Comparison of ENCODE assay signal across 13 cellular contexts in genomic region chr11:70323811-70324210, GRCh38. TPM values are rescaled to one million over a fixed set of nuclear protein-coding genes. Genes with fewer than 3 reads are reported as not detected.
DNase-seq lines count a peak whose midpoint lies in the region; ATAC-seq, FAIRE-seq and TF ChIP-seq lines count a peak whose summit lies in the region.
"Had no signal": no experiment of that assay in that cellular context is flagged by ENCODE, and none has a peak within 500 bp of the region (broad histone marks: within the 10 kb centered on the region; RNA-seq: fewer than 3 reads in every experiment).

No MANE protein-coding gene starts in this region.

- peak overlapping the region; percentile 45 for H3K27ac Mint-ChIP-seq in activated T-cell treated with anti-CD3 and anti-CD28 coated beads, Interleukin-2, amount 50 U/mL, for 24 hours
- peak overlapping the region; percentile 98 for H3K27ac Mint-ChIP-seq in astrocyte (ENCODE audit: unreplicated experiment)
- H3K27ac Mint-ChIP-seq in stimulated activated memory B cell treated with anti-CD40 and anti-IgM and Interleukin-4, amounts not matched to agents 10 μg/mL and 1 μg/mL and 100 μg/mL, for 72 hours: peak overlapping the region; percentile 75
- H3K27ac Mint-ChIP-seq: activated naive CD8-positive, alpha-beta T cell treated with anti-CD3 and anti-CD28 coated beads, Interleukin-2, amount 10 ng/mL, durations not matched to agents 7 days and 5 days had no signal

- intact Hi-C loops in kidney (cut with DNase I): no loop called here

- H2AFZ ChIP-seq in astrocyte (ENCODE audit: low read depth, low read length): no peak overlapping the region

- H4K20me1 ChIP-seq in astrocyte (ENCODE audit: insufficient read depth, low read length): peaks cover 18% of the 10 kb centered on the region

- H3K4me3 Mint-ChIP-seq in activated T-cell treated with anti-CD3 and anti-CD28 coated beads, Interleukin-2, amount 50 U/mL, for 24 hours: no peak overlapping the region
- H3K4me3 Mint-ChIP-seq in astrocyte (ENCODE audit: unreplicated experiment): peak overlapping the region; percentile 60
- H3K4me3 Mint-ChIP-seq in stimulated activated memory B cell treated with anti-CD40 and anti-IgM and Interleukin-4, amounts not matched to agents 10 μg/mL and 1 μg/mL and 100 μg/mL, for 72 hours: peak overlapping the region; percentile 14
- H3K4me3 Mint-ChIP-seq: activated naive CD8-positive, alpha-beta T cell treated with anti-CD3 and anti-CD28 coated beads, Interleukin-2, amount 10 ng/mL, durations not matched to agents 7 days and 5 days had no signal

- H3K9me3 ChIP-seq in astrocyte (ENCODE audit: insufficient read depth, low read depth, low read length) (no peaks in the 10 kb centered on the region), kidney (ENCODE audit: control insufficient read depth in 1 of 2, low read length in 2 of 2) (no peaks in the 10 kb centered on the region)

- DNase-seq in activated T-cell treated with anti-CD3 and anti-CD28 coated beads, Interleukin-2, amount 50 U/mL, for 24 hours: no peak
- no peak for DNase-seq in activated T-cell treated with anti-CD3 and anti-CD28 coated beads for 4 hours
- DNase-seq in astrocyte (ENCODE audit: low read depth): peak; percentile 26
- no peak for DNase-seq in kidney
- DNase-seq in iPS-NIHi7 (ENCODE audit: extremely low spot score): no peak
- no peak for DNase-seq in NCI-H187 treated with DMSO at 0.1 percent for 48 hours (lab: John Stamatoyannopoulos, UW)
- DNase-seq: activated naive CD8-positive, alpha-beta T cell treated with anti-CD3 and anti-CD28 coated beads, Interleukin-2, amount 10 ng/mL, durations not matched to agents 7 days and 5 days; NCI-H2029 treated with DMSO at 0.1 percent for 48 hours; stimulated activated CD4-positive, alpha-beta T cell treated with anti-CD3 and anti-CD28 coated beads, Interleukin-1b, Interleukin-23, amount 100 ng/mL, for 48 hours had no signal

- ATAC-seq in stimulated activated memory B cell treated with anti-CD40 and anti-IgM and Interleukin-4, amounts not matched to agents 10 μg/mL and 1 μg/mL and 100 μg/mL, for 72 hours: peak; percentile 45
- ATAC-seq in HG03108 (IDR thresholded peaks at IDR 0.05; ENCODE audit: unreplicated experiment): no peak

- no peak overlapping the region for H3K4me3 ChIP-seq in astrocyte (ENCODE audit: insufficient read depth, low read depth, low read length)
- H3K4me3 ChIP-seq in kidney (ENCODE audit: low read length in 2 of 2): no peak overlapping the region

- TF ChIP-seq CTCF in astrocyte (IDR thresholded peaks at IDR 0.05; ENCODE audit: insufficient read depth, low read depth, low read length) (no peak), kidney (IDR thresholded peaks at IDR 0.05; ENCODE audit: borderline replicate concordance, extremely low read depth, insufficient read depth) (no peak)

- H3K9ac ChIP-seq in astrocyte (ENCODE audit: low read length) (peak overlapping the region; percentile 2), kidney (ENCODE audit: low read length in 2 of 2) (no peak overlapping the region)

- FAIRE-seq in astrocyte (lab: Jason Lieb, UNC): no peak
- FAIRE-seq in kidney (lab: Jason Lieb, UNC): no peak
- FAIRE-seq: frontal cortex had no signal

- peaks cover 58% of the 10 kb centered on the region for H3K36me3 Mint-ChIP-seq in activated T-cell treated with anti-CD3 and anti-CD28 coated beads, Interleukin-2, amount 50 U/mL, for 24 hours (ENCODE audit: low read depth)
- H3K36me3 Mint-ChIP-seq in astrocyte (ENCODE audit: low read depth, unreplicated experiment): peaks cover 7% of the 10 kb centered on the region
- peaks cover 36% of the 10 kb centered on the region for H3K36me3 Mint-ChIP-seq in stimulated activated memory B cell treated with anti-CD40 and anti-IgM and Interleukin-4, amounts not matched to agents 10 μg/mL and 1 μg/mL and 100 μg/mL, for 72 hours

- H3K4me1 ChIP-seq in astrocyte (ENCODE audit: insufficient read depth, low read length): peaks cover 15% of the 10 kb centered on the region
- peaks cover 6 to 15% of the 10 kb centered on the region in 2 donors for H3K4me1 ChIP-seq in kidney (ENCODE audit: control insufficient read depth in 1 of 2, insufficient read depth in 1 of 2, low read depth in 1 of 2, low read length in 2 of 2)

- H3K4me2 ChIP-seq in astrocyte (ENCODE audit: low read length): peak overlapping the region; percentile 29

- H3K4me1 Mint-ChIP-seq in activated T-cell treated with anti-CD3 and anti-CD28 coated beads, Interleukin-2, amount 50 U/mL, for 24 hours (ENCODE audit: low read depth): peaks cover 9% of the 10 kb centered on the region
- peaks cover 44% of the 10 kb centered on the region for H3K4me1 Mint-ChIP-seq in astrocyte (ENCODE audit: low read depth, unreplicated experiment)
- peaks cover 16% of the 10 kb centered on the region for H3K4me1 Mint-ChIP-seq in stimulated activated memory B cell treated with anti-CD40 and anti-IgM and Interleukin-4, amounts not matched to agents 10 μg/mL and 1 μg/mL and 100 μg/mL, for 72 hours

- H3K36me3 ChIP-seq in astrocyte (ENCODE audit: insufficient read depth, low read length): peaks cover 21% of the 10 kb centered on the region
- H3K36me3 ChIP-seq in kidney (ENCODE audit: control insufficient read depth in 1 of 2, insufficient read depth in 2 of 2, low read length in 2 of 2): peaks cover 9 to 16% of the 10 kb centered on the region in 2 donors

- no peaks in the 10 kb centered on the region for H3K27me3 Mint-ChIP-seq in activated T-cell treated with anti-CD3 and anti-CD28 coated beads, Interleukin-2, amount 50 U/mL, for 24 hours
- H3K27me3 Mint-ChIP-seq in astrocyte (ENCODE audit: low read depth, unreplicated experiment): no peaks in the 10 kb centered on the region
- no peaks in the 10 kb centered on the region for H3K27me3 Mint-ChIP-seq in stimulated activated memory B cell treated with anti-CD40 and anti-IgM and Interleukin-4, amounts not matched to agents 10 μg/mL and 1 μg/mL and 100 μg/mL, for 72 hours
- H3K27me3 Mint-ChIP-seq: activated naive CD8-positive, alpha-beta T cell treated with anti-CD3 and anti-CD28 coated beads, Interleukin-2, amount 10 ng/mL, durations not matched to agents 7 days and 5 days had no signal

- no peaks in the 10 kb centered on the region for H3K9me3 Mint-ChIP-seq in activated T-cell treated with anti-CD3 and anti-CD28 coated beads, Interleukin-2, amount 50 U/mL, for 24 hours
- H3K9me3 Mint-ChIP-seq in astrocyte (ENCODE audit: unreplicated experiment): no peaks in the 10 kb centered on the region
- no peaks in the 10 kb centered on the region for H3K9me3 Mint-ChIP-seq in stimulated activated memory B cell treated with anti-CD40 and anti-IgM and Interleukin-4, amounts not matched to agents 10 μg/mL and 1 μg/mL and 100 μg/mL, for 72 hours
- H3K9me3 Mint-ChIP-seq: activated naive CD8-positive, alpha-beta T cell treated with anti-CD3 and anti-CD28 coated beads, Interleukin-2, amount 10 ng/mL, durations not matched to agents 7 days and 5 days had no signal

- H3K27ac ChIP-seq in astrocyte (ENCODE audit: low read depth, low read length) (peak overlapping the region; percentile 35), kidney (ENCODE audit: low read depth in 2 of 2, low read length in 2 of 2) (peak overlapping the region; percentile 40 to 69)
- H3K27ac ChIP-seq: HL-60 had no signal

- H3K79me2 ChIP-seq in astrocyte (ENCODE audit: insufficient read depth, low read length): peaks cover 34% of the 10 kb centered on the region

- no peaks in the 10 kb centered on the region for H3K27me3 ChIP-seq in astrocyte (ENCODE audit: insufficient read depth, low read length)

RNA-seq across cellular contexts. Expression of gene PPFIA1, which starts 53.3 kb away (rescaled TPM):
- 48.0 and 54.7 TPM in 2 replicates for total RNA-seq in astrocyte
- 53.0 TPM for total RNA-seq in kidney
- 19.1 TPM for polyA plus RNA-seq in kidney (ENCODE audit: insufficient read depth, low read depth, low replicate concordance)

Comparison
In these comparisons a context has a peak if more than half of its experiments do, and no peak if none do; other contexts are left out.
1. H3K27ac Mint-ChIP-seq: peak in every context shown above with its lines; median percentile 98 in astrocyte; 75 in stimulated activated memory B cell treated with anti-CD40 and anti-IgM and Interleukin-4, amounts not matched to agents 10 μg/mL and 1 μg/mL and 100 μg/mL, for 72 hours; 45 in activated T-cell treated with anti-CD3 and anti-CD28 coated beads, Interleukin-2, amount 50 U/mL, for 24 hours.